ENCODE assay signal across 8 cellular contexts in genomic region chr15:39784125-39784524, GRCh38. TPM values are rescaled to one million over a fixed set of nuclear protein-coding genes. Genes with fewer than 3 reads are reported as not detected.
DNase-seq lines count a peak whose midpoint lies in the region; ATAC-seq, FAIRE-seq and TF ChIP-seq lines count a peak whose summit lies in the region.

No MANE protein-coding gene starts in this region.

- no peaks in the 10 kb centered on the region for H3K27me3 ChIP-seq in ACC112 (ENCODE audit: insufficient read depth, low read length)
- H3K27me3 ChIP-seq in GM23248 (replicated peaks; ENCODE audit: insufficient read depth): no peaks in the 10 kb centered on the region
- no peaks in the 10 kb centered on the region for H3K27me3 ChIP-seq in keratinocyte (ENCODE audit: control insufficient read depth, extremely low read depth, insufficient read depth, low read length)

- intact Hi-C loops in activated T-helper 2 cell treated with anti-CD3 and anti-CD28 coated beads, Interferon-gamma antibody, Interleukin-2, Interleukin-4, amounts not matched to agents 10 μg/mL and 5 μg/mL and 100 μg/mL, durations not matched to agents 14 hours and 24 hours and 36 hours (cut with micrococcal nuclease): loop anchor here (5.0 kb wide), 2 partner anchors 148 to 162 kb away; partner anchors contain the start of gene EIF2AK4

- H3K4me1 ChIP-seq in ACC112 (ENCODE audit: control insufficient read depth, insufficient read depth, low read length, unreplicated experiment) (peaks cover 50% of the 10 kb centered on the region), GM23248 (ENCODE audit: insufficient read depth) (peaks cover 49% of the 10 kb centered on the region), keratinocyte (ENCODE audit: control insufficient read depth, extremely low read depth, insufficient read depth, low read length) (peaks cover 11% of the 10 kb centered on the region)

- H3K27me3 Mint-ChIP-seq in activated T-helper 2 cell treated with anti-CD3 and anti-CD28 coated beads, Interferon-gamma antibody, Interleukin-2, Interleukin-4, amounts not matched to agents 10 μg/mL and 5 μg/mL and 100 μg/mL, durations not matched to agents 14 hours and 24 hours and 36 hours (ENCODE audit: low read depth): no peaks in the 10 kb centered on the region

- H3K4me2 ChIP-seq in GM23248 (ENCODE audit: unreplicated experiment) (peak overlapping the region; percentile 85), keratinocyte (ENCODE audit: control insufficient read depth, extremely low read depth, insufficient read depth, low read depth, low read length) (peak overlapping the region; percentile 94)

- H3K36me3 Mint-ChIP-seq in activated T-helper 2 cell treated with anti-CD3 and anti-CD28 coated beads, Interferon-gamma antibody, Interleukin-2, Interleukin-4, amounts not matched to agents 10 μg/mL and 5 μg/mL and 100 μg/mL, durations not matched to agents 14 hours and 24 hours and 36 hours (ENCODE audit: low read depth): no peaks in the 10 kb centered on the region

- H3K79me2 ChIP-seq in ACC112 (ENCODE audit: control insufficient read depth, insufficient read depth, low read length, unreplicated experiment) (peaks cover 15% of the 10 kb centered on the region), GM23248 (ENCODE audit: insufficient read depth) (peaks cover 21% of the 10 kb centered on the region), keratinocyte (ENCODE audit: control insufficient read depth, insufficient read depth, low read length) (peaks cover 8% of the 10 kb centered on the region)

- in situ Hi-C loops in GM23248 (cut with MboI) (no loop called here), GM13976 (cut with MboI; ENCODE audit: low sequenced_read_pairs, unreplicated experiment) (loop anchor here (25.0 kb wide), 1 partner anchor 478 kb away; no protein-coding TSS in a partner anchor)

- no peaks in the 10 kb centered on the region for H4K20me1 ChIP-seq in GM23248 (ENCODE audit: insufficient read depth)
- H4K20me1 ChIP-seq in keratinocyte (ENCODE audit: control insufficient read depth, extremely low read depth, insufficient read depth, low read length): no peaks in the 10 kb centered on the region

- FAIRE-seq in keratinocyte (lab: Jason Lieb, UNC): no peak

- no peaks in the 10 kb centered on the region for H3K9me2 ChIP-seq in GM23248 (ENCODE audit: insufficient read depth)

- H3K9me3 Mint-ChIP-seq in activated T-helper 2 cell treated with anti-CD3 and anti-CD28 coated beads, Interferon-gamma antibody, Interleukin-2, Interleukin-4, amounts not matched to agents 10 μg/mL and 5 μg/mL and 100 μg/mL, durations not matched to agents 14 hours and 24 hours and 36 hours: no peaks in the 10 kb centered on the region

- DNase-seq in GM23248 (peak; percentile 69), keratinocyte (ENCODE audit: low read depth, low spot score) (no peak), GM13976 (ENCODE audit: low spot score) (no peak)
- DNase-seq in activated T-helper 2 cell treated with anti-CD3 and anti-CD28 coated beads, Interferon-gamma antibody, Interleukin-2, Interleukin-4, amounts not matched to agents 10 μg/mL and 5 μg/mL and 100 μg/mL, durations not matched to agents 14 hours and 24 hours and 36 hours (ENCODE audit: low spot score): no peak
- no peak for DNase-seq in stimulated activated CD4-positive, alpha-beta T cell treated with anti-CD3 and anti-CD28 coated beads, Interleukin-2, amount 100 ng/mL, for 48 hours

- peak overlapping the region; percentile 92 for H3K4me3 ChIP-seq in ACC112 (ENCODE audit: low read depth, low read length)
- peak overlapping the region; percentile 98 for H3K4me3 ChIP-seq in GM23248
- H3K4me3 ChIP-seq in keratinocyte (ENCODE audit: control insufficient read depth in 2 of 3, extremely low read depth in 1 of 3, insufficient read depth in 2 of 3, low read depth in 1 of 3, low read length in 3 of 3): peak overlapping the region in 1 of 3 experiments; percentile 73

- no peaks in the 10 kb centered on the region for H3K9me1 ChIP-seq in keratinocyte (ENCODE audit: control insufficient read depth, extremely low read depth, insufficient read depth, low read length)

- H3K27ac Mint-ChIP-seq in activated T-helper 2 cell treated with anti-CD3 and anti-CD28 coated beads, Interferon-gamma antibody, Interleukin-2, Interleukin-4, amounts not matched to agents 10 μg/mL and 5 μg/mL and 100 μg/mL, durations not matched to agents 14 hours and 24 hours and 36 hours: no peak overlapping the region

- TF ChIP-seq CTCF in keratinocyte (optimal IDR thresholded peaks at IDR 0.05 in 1 of 3, IDR thresholded peaks at IDR 0.05 in 1 of 3, conservative IDR thresholded peaks at IDR 0.05 in 1 of 3; ENCODE audit: extremely low read depth in 1 of 3, insufficient read depth in 2 of 3, low read length in 3 of 3): no peak
- no peak for TF ChIP-seq CTCF in GM13976 (IDR thresholded peaks at IDR 0.05; ENCODE audit: borderline replicate concordance, control extremely low read depth, extremely low read depth, insufficient read depth, missing control alignments)

- ATAC-seq in HG03571 (IDR thresholded peaks at IDR 0.05; ENCODE audit: unreplicated experiment): no peak
- ATAC-seq in HG02610 (IDR thresholded peaks at IDR 0.05; ENCODE audit: unreplicated experiment): no peak

- 37 to 39% methylated on average over 4 of the region's 4 CpGs for WGBS in GM23248 (ENCODE audit: low coverage in 1 of 2, low lambda C conversion rate in 2 of 2, missing lambda C conversion rate in 2 of 2), 2 experiments

- dilution Hi-C loops in keratinocyte (cut with MboI; ENCODE audit: extremely low pct_ligation_motif_present, low sequenced_read_pairs): no loop called here

- peak overlapping the region; percentile 9; the same call in 1 of the 2 replicates for H3K27ac ChIP-seq in ACC112 (ENCODE audit: low read depth, low read length)
- H3K27ac ChIP-seq in GM23248: peak overlapping the region; percentile 65; the same call in 1 of the 2 replicates
- no peak overlapping the region for H3K27ac ChIP-seq in keratinocyte (ENCODE audit: control insufficient read depth, insufficient read depth, low read length)

- H3K4me3 Mint-ChIP-seq in activated T-helper 2 cell treated with anti-CD3 and anti-CD28 coated beads, Interferon-gamma antibody, Interleukin-2, Interleukin-4, amounts not matched to agents 10 μg/mL and 5 μg/mL and 100 μg/mL, durations not matched to agents 14 hours and 24 hours and 36 hours (ENCODE audit: low read depth): peak overlapping the region; percentile 81

- H3K9me3 ChIP-seq in GM23248 (ENCODE audit: low read depth) (no peaks in the 10 kb centered on the region), keratinocyte (ENCODE audit: control insufficient read depth, low read depth, low read length) (no peaks in the 10 kb centered on the region)

- H3K36me3 ChIP-seq in ACC112 (ENCODE audit: insufficient read depth, low read length) (no peaks in the 10 kb centered on the region), GM23248 (ENCODE audit: low read depth) (no peaks in the 10 kb centered on the region), keratinocyte (ENCODE audit: control insufficient read depth in 2 of 2, extremely low read depth in 1 of 2, insufficient read depth in 2 of 2, low read length in 2 of 2) (no peaks in the 10 kb centered on the region)

- peak overlapping the region; percentile 87 for H3K9ac ChIP-seq in GM23248
- peak overlapping the region; percentile 84 for H3K9ac ChIP-seq in keratinocyte (ENCODE audit: control insufficient read depth, extremely low read depth, insufficient read depth, low read length)

- peaks cover 47% of the 10 kb centered on the region for H3K4me1 Mint-ChIP-seq in activated T-helper 2 cell treated with anti-CD3 and anti-CD28 coated beads, Interferon-gamma antibody, Interleukin-2, Interleukin-4, amounts not matched to agents 10 μg/mL and 5 μg/mL and 100 μg/mL, durations not matched to agents 14 hours and 24 hours and 36 hours (ENCODE audit: low read depth)

- H3F3A ChIP-seq in GM23248 (ENCODE audit: insufficient read depth): peaks cover 61% of the 10 kb centered on the region

- H2AFZ ChIP-seq in ACC112 (ENCODE audit: low read length, unreplicated experiment): no peak overlapping the region
- H2AFZ ChIP-seq in GM23248: no peak overlapping the region; the same call in 1 of the 2 replicates
- H2AFZ ChIP-seq in keratinocyte (ENCODE audit: control insufficient read depth, low read length): no peak overlapping the region

RNA-seq across cellular contexts. Expression of gene FSIP1, which starts 1.5 kb away (rescaled TPM):
- 1.6 and 2.4 TPM in 2 replicates for total RNA-seq in GM23248 (2014; rRNA removed; shearing (Covaris generic))
- 2.4 and 2.8 TPM in 2 replicates for polyA plus RNA-seq in GM23248 (2016; fragmentation: Nextera tagmentation; extraction: Ambion mirVana)
- 0.14 and 0.16 TPM in 2 replicates for total RNA-seq in activated T-helper 2 cell treated with anti-CD3 and anti-CD28 coated beads, Interferon-gamma antibody, Interleukin-2, Interleukin-4, amounts not matched to agents 10 μg/mL and 5 μg/mL and 100 μg/mL, durations not matched to agents 14 hours and 24 hours and 36 hours
- 1.1 to 1.5 TPM (median 1.2 TPM) in 3 replicates for polyA plus RNA-seq in keratinocyte
- 1.8 TPM for polyA plus RNA-seq in keratinocyte (2011; ENCODE audit: low read depth)
- 1.3 and 2.2 TPM in 2 replicates for polyA plus RNA-seq in keratinocyte (2011; cell fraction: cytosol; rRNA removed)
- polyA plus RNA-seq in keratinocyte (2011; cell fraction: nucleus; rRNA removed): 1.0 and 1.5 TPM in 2 replicates
- 1.9 and 2.5 TPM in 2 replicates for polyA plus RNA-seq in keratinocyte (2012; ENCODE audit: low replicate concordance)
- 0.33 to 0.45 TPM (median 0.33 TPM) in 3 replicates for polyA minus RNA-seq in keratinocyte
- polyA minus RNA-seq in keratinocyte (2011; cell fraction: cytosol; rRNA and poly(A)+ RNA removed): not detected
- 1.0 and 2.2 TPM in 2 replicates for polyA minus RNA-seq in keratinocyte (2011; cell fraction: nucleus; rRNA and poly(A)+ RNA removed)
